Comparison of ENCODE assay signal across 1 cellular context in genomic region chrX:26026179-26026578, GRCh38.
TF ChIP-seq lines count a peak whose summit lies in the region.

No MANE protein-coding gene starts in this region.

TF ChIP-seq in GM23338, 12 proteins besides CTCF, POLR2A, EP300 and RAD21 (continued from another document):
- no peak for TF ChIP-seq REST (IDR thresholded peaks at IDR 0.05; ENCODE audit: unreplicated experiment)
- no peak for TF ChIP-seq POLR2AphosphoS5 (IDR thresholded peaks at IDR 0.05; ENCODE audit: low read depth)
- TF ChIP-seq ZNF114 (CRISPR knock-in tag; IDR thresholded peaks at IDR 0.05), result no peak
- no peak for TF ChIP-seq ETS1 (IDR thresholded peaks at IDR 0.05)
- TF ChIP-seq CREB1 (CRISPR knock-in tag; IDR thresholded peaks at IDR 0.05; ENCODE audit: low read depth), result no peak
- no peak for TF ChIP-seq EZH2 (IDR thresholded peaks at IDR 0.05; ENCODE audit: low read depth, unreplicated experiment)
- no peak for TF ChIP-seq JUNB (IDR thresholded peaks at IDR 0.05; ENCODE audit: unreplicated experiment)
- no peak for TF ChIP-seq ZNF331 (CRISPR knock-in tag; IDR thresholded peaks at IDR 0.05; ENCODE audit: low read depth)
- TF ChIP-seq STAT1 (IDR thresholded peaks at IDR 0.05; ENCODE audit: unreplicated experiment), result no peak
- no peak for TF ChIP-seq NANOG (IDR thresholded peaks at IDR 0.05; ENCODE audit: borderline replicate concordance)
- no peak for TF ChIP-seq EZH2phosphoT487 (IDR thresholded peaks at IDR 0.05; ENCODE audit: unreplicated experiment)
